ENCODE assay signal across 10 cellular contexts in the genomic region with DNA sequence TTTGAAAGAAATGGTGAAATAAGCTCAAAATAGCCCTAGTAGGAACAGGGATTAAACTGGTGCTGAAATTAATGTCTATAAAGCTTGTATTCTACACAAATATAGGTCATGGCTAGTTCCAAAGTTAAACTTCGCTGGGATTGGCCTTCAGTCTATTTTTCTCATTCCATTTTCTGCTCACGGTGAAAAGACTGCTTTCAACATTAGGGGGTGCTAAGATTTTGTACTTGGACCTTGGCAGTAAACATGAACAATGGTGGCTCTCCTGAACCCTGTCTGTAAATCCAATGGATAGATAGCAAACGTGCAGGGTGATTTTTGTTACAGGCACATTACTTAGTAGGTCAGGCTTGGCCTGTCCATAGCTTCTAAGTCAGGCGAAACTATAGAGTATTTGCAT. TPM values are rescaled to one million over a fixed set of nuclear protein-coding genes. Genes with fewer than 3 reads are reported as not detected.
DNase-seq lines count a peak whose midpoint lies in the region; ATAC-seq, FAIRE-seq and TF ChIP-seq lines count a peak whose summit lies in the region.
"Had no signal": no experiment of that assay in that cellular context is flagged by ENCODE, and none has a peak within 500 bp of the region (broad histone marks: within the 10 kb centered on the region; RNA-seq: fewer than 3 reads in every experiment).

No MANE protein-coding gene starts in this region.

- H3K27me3 ChIP-seq in AG04450 (ENCODE audit: control insufficient read depth, insufficient read depth, low read length), result no peaks in the 10 kb centered on the region

- CTCF ChIA-PET in AG04450 (lab: Charles Lee), result interaction anchor here (0.6 to 1.9 kb wide), 23 partner anchors 9 to 405 kb away, joined by 3 to 16 read pairs (median 3); partner anchors contain the start of genes TRDMT1 and VIM

- peak; percentile 68 for TF ChIP-seq CTCF in AG04450 (IDR thresholded peaks at IDR 0.05; ENCODE audit: low read depth, low read length)

- no peaks in the 10 kb centered on the region for H3K9me3 ChIP-seq in AG04450 (ENCODE audit: control insufficient read depth, insufficient read depth, low read length)

- ATAC-seq in GM19035 (IDR thresholded peaks at IDR 0.05; ENCODE audit: unreplicated experiment) (no peak), GM18909 (IDR thresholded peaks at IDR 0.05; ENCODE audit: poor library complexity, unreplicated experiment) (no peak)

- TF ChIP-seq POLR2A in H54 (IDR thresholded peaks at IDR 0.05; ENCODE audit: low read depth, low read length), result no peak

- POLR2A ChIA-PET in AG04450 (lab: Yijun Ruan, JAX), result no interaction called here

- FAIRE-seq in H54 (lab: Jason Lieb, UNC), result peak; percentile 86

- H3K4me3 ChIP-seq in AG04450 (ENCODE audit: low read depth, low read length), result no peak overlapping the region

- DNase-seq in AG04450 (ENCODE audit: low read depth, low spot score) (no peak), H54 (ENCODE audit: insufficient read length, low spot score) (no peak), SKM-1 treated with dmso at 0.1 percent for 144 hours (lab: John Stamatoyannopoulos, UW; ENCODE audit: unreplicated experiment) (peak; percentile 1), hepatic stellate cell (ENCODE audit: low spot score) (peak; percentile 26), NCI-H1694 (lab: John Stamatoyannopoulos, UW) (no peak), NCI-H2029 treated with DMSO at 0.1 percent for 48 hours (lab: John Stamatoyannopoulos, UW) (no peak)
- DNase-seq: activated gamma-delta T cell; stimulated activated CD4-positive, alpha-beta T cell treated with anti-CD3 and anti-CD28 coated beads, Interleukin-4, amount 100 ng/mL, for 1 hour had no signal

- H3K27ac ChIP-seq in AG04450 (ENCODE audit: low read depth, low read length), result no peak overlapping the region

RNA-seq across cellular contexts. Expression of gene RSU1, which starts 36.0 kb away (rescaled TPM):
- polyA plus RNA-seq in AG04450 (2011; rRNA removed), result 217 and 229 TPM in 2 replicates
- polyA minus RNA-seq in AG04450 (2011; rRNA and poly(A)+ RNA removed), result 110 and 117 TPM in 2 replicates

Comparison
In these comparisons a context has a peak if more than half of its experiments do, and no peak if none do; other contexts are left out.
1. DNase-seq: peak in SKM-1 treated with dmso at 0.1 percent for 144 hours (single experiment) and hepatic stellate cell (single experiment); none in AG04450 (single experiment), H54 (single experiment), NCI-H1694 (single experiment) and NCI-H2029 treated with DMSO at 0.1 percent for 48 hours (single experiment).